Comparison of ENCODE assay signal across 23 cellular contexts in genomic region chr5:78550891-78551290, GRCh38.
A peak's percentile ranks its signal among the peaks of the same experiment; 100 is the strongest.
DNase-seq lines count a peak whose midpoint lies in the region; ATAC-seq and TF ChIP-seq lines count a peak whose summit lies in the region.
"Had no signal": no experiment of that assay in that cellular context is flagged by ENCODE, and none has a peak within 500 bp of the region (broad histone marks: within the 10 kb centered on the region; RNA-seq: fewer than 3 reads in every experiment).

No MANE protein-coding gene starts in this region.

- H3K36me3 ChIP-seq in ascending aorta (no peaks in the 10 kb centered on the region), suprapubic skin (no peaks in the 10 kb centered on the region)
- H3K36me3 ChIP-seq: MG63, neural progenitor cell, prostate gland, tibial artery had no signal

- intact Hi-C loops in ascending aorta (cut with DNase I): no loop called here

- no peak for TF ChIP-seq POLR2A in suprapubic skin (IDR thresholded peaks at IDR 0.05)

- DNase-seq in GM04503 (ENCODE audit: low read depth) (peak; percentile 71), ascending aorta (ENCODE audit: low spot score in 2 of 2) (no peak), fibroblast of the aortic adventitia (ENCODE audit: low read depth) (peak; percentile 56), suprapubic skin (ENCODE audit: low spot score in 2 of 2) (no peak), pons (ENCODE audit: low spot score) (no peak), retina (no peak)
- DNase-seq: activated CD4-positive, alpha-beta T cell treated with anti-CD3 and anti-CD28 coated beads, Interleukin-2, amount 50 U/mL, for 4 hours; activated CD8-positive, alpha-beta memory T cell treated with anti-CD3 and anti-CD28 coated beads, Interleukin-2, amount 50 U/mL, for 48 hours; activated effector memory CD4-positive, alpha-beta T cell treated with Interleukin-2 at 50 U/mL for 16 hours; DMS53; hippocampal formation; MG63; NCI-H1694; NCI-H748 treated with DMSO at 0.1 percent for 48 hours; stimulated activated CD4-positive, alpha-beta T cell treated with anti-CD3 and anti-CD28 coated beads, Interleukin-1b, Interleukin-23, amount 100 ng/mL, for 48 hours; tibial artery had no signal

- no peak for ATAC-seq in GM19324 (IDR thresholded peaks at IDR 0.05; ENCODE audit: low FRiP score, unreplicated experiment)
- ATAC-seq: GM23338; stimulated activated effector memory CD8-positive, alpha-beta T cell treated with anti-CD3 and anti-CD28 coated beads, Interleukin-12 subunit alpha, Interleukin-12 subunit beta, amount 100 ng/mL, for 72 hours; WTC11 had no signal

- H3K4me1 ChIP-seq in ascending aorta (peaks cover 12 to 31% of the 10 kb centered on the region in 2 donors), suprapubic skin (peaks cover 19% of the 10 kb centered on the region)
- H3K4me1 ChIP-seq: neural progenitor cell, prostate gland had no signal

- 22% methylated on average over 2 of the region's 2 CpGs for WGBS in suprapubic skin

- no peak for TF ChIP-seq EP300 in suprapubic skin (IDR thresholded peaks at IDR 0.05)

- no peaks in the 10 kb centered on the region for H3K9me3 ChIP-seq in ascending aorta
- no peaks in the 10 kb centered on the region for H3K9me3 ChIP-seq in suprapubic skin
- H3K9me3 ChIP-seq: MG63, prostate gland, tibial artery had no signal

- H3K27me3 ChIP-seq in ascending aorta (no peaks in the 10 kb centered on the region), suprapubic skin (no peaks in the 10 kb centered on the region)
- H3K27me3 ChIP-seq: MG63, neural progenitor cell, tibial artery had no signal

- peak overlapping the region; percentile 15 to 94 for H3K27ac ChIP-seq in ascending aorta
- H3K27ac ChIP-seq in suprapubic skin: peak overlapping the region; percentile 56
- H3K27ac ChIP-seq: neural progenitor cell, prostate gland, RWPE1, tibial artery had no signal

- TF ChIP-seq CTCF in ascending aorta (IDR thresholded peaks at IDR 0.05) (no peak), fibroblast of the aortic adventitia (IDR thresholded peaks at IDR 0.05; ENCODE audit: insufficient read depth, low read length) (no peak), suprapubic skin (IDR thresholded peaks at IDR 0.05) (no peak)

- H3K4me3 ChIP-seq in ascending aorta (no peak overlapping the region), fibroblast of the aortic adventitia (ENCODE audit: low read depth, low read length) (no peak overlapping the region), suprapubic skin (no peak overlapping the region)
- H3K4me3 ChIP-seq: GM23338, MG63, neural progenitor cell, prostate gland, tibial artery had no signal

Comparison
In these comparisons a context has a peak if more than half of its experiments do, and no peak if none do; other contexts are left out.
1. DNase-seq: peak in GM04503 (single experiment) and fibroblast of the aortic adventitia (single experiment); none in ascending aorta (0 of 2), suprapubic skin (0 of 2), pons (single experiment) and retina (single experiment).